12 cellular contexts compared by ENCODE assay signal in genomic region chr17:65584604-65585521, GRCh38. TPM values are rescaled to one million over a fixed set of nuclear protein-coding genes. Genes with fewer than 3 reads are reported as not detected.
DNase-seq lines count a peak whose midpoint lies in the region; ATAC-seq and TF ChIP-seq lines count a peak whose summit lies in the region.
"Had no signal": no experiment of that assay in that cellular context is flagged by ENCODE, and none has a peak within 500 bp of the region (broad histone marks: within the 10 kb centered on the region; RNA-seq: fewer than 3 reads in every experiment).

No MANE protein-coding gene starts in this region.

- H3K9me3 ChIP-seq in left ventricle myocardium inferior (replicated peaks) (no peaks in the 10 kb centered on the region), aorta (ENCODE audit: control insufficient read depth, low read length) (no peaks in the 10 kb centered on the region)
- H3K9me3 ChIP-seq: tibial artery had no signal

- no peak for TF ChIP-seq POLR2A in GM18505 (IDR thresholded peaks at IDR 0.05; ENCODE audit: borderline replicate concordance, extremely low read depth, insufficient read depth, insufficient read length)

- peaks cover 39% of the 10 kb centered on the region for H3K4me1 ChIP-seq in left ventricle myocardium inferior
- peaks cover 0 to 5% of the 10 kb centered on the region in 2 donors for H3K4me1 ChIP-seq in aorta (ENCODE audit: control insufficient read depth in 1 of 2, insufficient read depth in 2 of 2, low read length in 2 of 2)

- H3K9me3 Mint-ChIP-seq in activated T-helper 17 cell treated with anti-CD3 and anti-CD28 coated beads, Interleukin-2, amount 50 U/mL, for 72 hours = no peaks in the 10 kb centered on the region

- H3K36me3 ChIP-seq in left ventricle myocardium inferior = no peaks in the 10 kb centered on the region
- H3K36me3 ChIP-seq in aorta (ENCODE audit: control insufficient read depth in 1 of 2, insufficient read depth in 2 of 2, low read length in 1 of 2) = no peaks in the 10 kb centered on the region
- H3K36me3 ChIP-seq: tibial artery had no signal

- no peaks in the 10 kb centered on the region for H3K27me3 ChIP-seq in left ventricle myocardium inferior (ENCODE audit: low read depth)
- H3K27me3 ChIP-seq in aorta (ENCODE audit: control insufficient read depth in 1 of 2, insufficient read depth in 2 of 2, low read length in 1 of 2) = no peaks in the 10 kb centered on the region
- H3K27me3 ChIP-seq: tibial artery had no signal

- intact Hi-C loops in Right ventricle myocardium inferior (cut with DNase I) = loop anchor here (2.0 kb wide), 1 partner anchor 20 kb away; no protein-coding TSS in a partner anchor
- intact Hi-C loops in cardiac septum (cut with DNase I) = no loop called here
- intact Hi-C loops in left ventricle myocardium inferior (cut with micrococcal nuclease) = no loop called here
- intact Hi-C loops in aorta (cut with DNase I) = no loop called here

- no peak overlapping the region for H3K27ac Mint-ChIP-seq in activated T-helper 17 cell treated with anti-CD3 and anti-CD28 coated beads, Interleukin-2, amount 50 U/mL, for 72 hours

- peak overlapping the region; percentile 36 for H3K27ac ChIP-seq in left ventricle myocardium inferior (replicated peaks)
- H3K27ac ChIP-seq in aorta (ENCODE audit: low read depth in 1 of 2, low read length in 2 of 2) = peak overlapping the region; percentile 32 to 52

- H3K4me3 Mint-ChIP-seq in activated T-helper 17 cell treated with anti-CD3 and anti-CD28 coated beads, Interleukin-2, amount 50 U/mL, for 72 hours = no peak overlapping the region

- H3K4me3 ChIP-seq in left ventricle myocardium inferior = no peak overlapping the region
- H3K4me3 ChIP-seq in aorta (ENCODE audit: low read length in 2 of 2) = no peak overlapping the region
- H3K4me3 ChIP-seq: tibial artery had no signal

- 20 to 21% methylated on average over 12 of the region's 12 CpGs for WGBS in aorta, 2 donors

- H3K36me3 Mint-ChIP-seq in activated T-helper 17 cell treated with anti-CD3 and anti-CD28 coated beads, Interleukin-2, amount 50 U/mL, for 72 hours (ENCODE audit: low read depth) = no peaks in the 10 kb centered on the region

- ATAC-seq in Right ventricle myocardium inferior = peak; percentile 64
- ATAC-seq in activated T-helper 17 cell treated with anti-CD3 and anti-CD28 coated beads, Interleukin-2, amount 50 U/mL, for 72 hours (replicated peaks) = peak; percentile 88
- ATAC-seq in aorta (ENCODE audit: low FRiP score) = peak; percentile 57
- no peak for ATAC-seq in GM18505 (IDR thresholded peaks at IDR 0.05; ENCODE audit: unreplicated experiment)

- H3K4me1 Mint-ChIP-seq in activated T-helper 17 cell treated with anti-CD3 and anti-CD28 coated beads, Interleukin-2, amount 50 U/mL, for 72 hours = peaks cover 9% of the 10 kb centered on the region

- DNase-seq in Right ventricle myocardium inferior (ENCODE audit: missing footprints) (no peak), cardiac septum (ENCODE audit: low spot score) (no peak), left ventricle myocardium inferior (peak; percentile 42), aorta (no peak), NCI-H1092 (lab: John Stamatoyannopoulos, UW) (no peak), NCI-H82 (lab: John Stamatoyannopoulos, UW) (no peak)
- DNase-seq: activated CD8-positive, alpha-beta memory T cell treated with anti-CD3 and anti-CD28 coated beads, Interleukin-2, amount 50 U/mL, for 4 hours; NCI-H2107; SIG-M5; tibial artery had no signal

- H3K27me3 Mint-ChIP-seq in activated T-helper 17 cell treated with anti-CD3 and anti-CD28 coated beads, Interleukin-2, amount 50 U/mL, for 72 hours = no peaks in the 10 kb centered on the region

- TF ChIP-seq CTCF in left ventricle myocardium inferior (IDR thresholded peaks at IDR 0.05; ENCODE audit: borderline replicate concordance) = no peak

RNA-seq across cellular contexts. Expression of gene AXIN2, which starts 23.4 kb away (rescaled TPM):
- total RNA-seq in Right ventricle myocardium inferior (22.2 TPM), cardiac septum (12.4 TPM), left ventricle myocardium inferior (21.0 TPM), aorta (10 to 100 TPM; 12.8 to 13.8 TPM)
- total RNA-seq in activated T-helper 17 cell treated with anti-CD3 and anti-CD28 coated beads, Interleukin-2, amount 50 U/mL, for 72 hours = 1 to 10 TPM in 1 of 2 donors, under 1 TPM in 1; 0.71 to 1.5 TPM
- 10 to 100 TPM in 1 of 2 donors, 1 to 10 TPM in 1; 6.3 to 10.1 TPM for polyA plus RNA-seq in aorta
